ENCODE assay signal across 13 cellular contexts in the genomic region with DNA sequence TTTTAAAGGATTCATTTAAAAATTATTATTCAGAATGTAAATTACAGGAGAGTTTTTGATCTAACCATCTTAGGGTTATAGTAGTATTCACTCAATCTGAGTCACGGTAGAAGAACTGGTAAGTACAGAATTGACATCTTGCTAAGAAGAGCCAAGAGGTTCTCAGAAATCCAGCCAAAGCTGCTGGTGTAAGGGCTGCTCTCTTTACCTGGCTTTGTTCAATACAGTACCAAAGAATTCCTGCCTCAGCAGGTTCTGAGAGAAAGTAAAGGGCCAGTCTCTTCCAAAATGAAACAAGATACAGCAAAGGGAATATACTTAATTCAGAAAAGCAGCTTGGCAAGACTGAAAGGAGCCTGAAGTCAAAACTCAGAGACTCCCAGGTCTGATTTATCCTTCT.
DNase-seq lines count a peak whose midpoint lies in the region; ATAC-seq and TF ChIP-seq lines count a peak whose summit lies in the region.
"Had no signal": no experiment of that assay in that cellular context is flagged by ENCODE, and none has a peak within 500 bp of the region (broad histone marks: within the 10 kb centered on the region; RNA-seq: fewer than 3 reads in every experiment).

No MANE protein-coding gene starts in this region.

- H3K4me3 ChIP-seq in GM23338: no peak overlapping the region

- in situ Hi-C loops in KBM-7 (cut with MboI; ENCODE audit: low pct_unique_long_range_greater_than_20kb, low sequenced_read_pairs): no loop called here

- H3K9me3 Mint-ChIP-seq in GM23338: no peaks in the 10 kb centered on the region
- H3K9me3 Mint-ChIP-seq in activated naive CD8-positive, alpha-beta T cell (ENCODE audit: low read depth): peaks cover 4% of the 10 kb centered on the region
- H3K9me3 Mint-ChIP-seq: neural crest cell had no signal

- H3K79me2 ChIP-seq in GM23338 (replicated peaks; ENCODE audit: insufficient read depth): peaks cover 35% of the 10 kb centered on the region

- H3K27ac ChIP-seq in GM23338 (ENCODE audit: low read depth): no peak overlapping the region
- H3K27ac ChIP-seq: KMS-11 had no signal

- H3K36me3 Mint-ChIP-seq in GM23338 (ENCODE audit: low read depth): no peaks in the 10 kb centered on the region
- H3K36me3 Mint-ChIP-seq in activated naive CD8-positive, alpha-beta T cell: no peaks in the 10 kb centered on the region

- TF ChIP-seq CTCF in GM23338 (conservative IDR thresholded peaks at IDR 0.05; ENCODE audit: low read depth in 2 of 2) (no peak), omental fat pad (IDR thresholded peaks at IDR 0.05) (no peak)

- no peaks in the 10 kb centered on the region; the same call in 1 of the 2 replicates for H3K9me2 ChIP-seq in GM23338 (ENCODE audit: insufficient read depth)

- H3K4me2 ChIP-seq in GM23338: no peak overlapping the region
- H3K4me2 ChIP-seq: KMS-11 had no signal

- H3K27ac Mint-ChIP-seq in GM23338: no peak overlapping the region
- peak overlapping the region; percentile 85 for H3K27ac Mint-ChIP-seq in activated naive CD8-positive, alpha-beta T cell

- DNase-seq in activated CD4-positive, CD25-positive, alpha-beta regulatory T cell treated with anti-CD3 and anti-CD28 coated beads, Interleukin-2, amount 50 U/mL, for 72 hours: no peak
- DNase-seq in GM23338 (ENCODE audit: low spot score) (peak; percentile 30), omental fat pad (ENCODE audit: low spot score) (no peak), KBM-7 (no peak), CD1c-positive myeloid dendritic cell (ENCODE audit: extremely low spot score) (no peak), UCSD-AML1 (lab: John Stamatoyannopoulos, UW; ENCODE audit: unreplicated experiment) (no peak)
- DNase-seq: Calu3, NCI-H2081 treated with DMSO at 0.1 percent for 48 hours, OCI-M1 had no signal

- H3K4me1 ChIP-seq in GM23338 (ENCODE audit: insufficient read depth): peaks cover 32% of the 10 kb centered on the region

- no peak overlapping the region for H2AFZ ChIP-seq in GM23338

- no peaks in the 10 kb centered on the region for H3K36me3 ChIP-seq in GM23338 (ENCODE audit: insufficient read depth)

- ATAC-seq in activated CD4-positive, CD25-positive, alpha-beta regulatory T cell treated with anti-CD3 and anti-CD28 coated beads, Interleukin-2, amount 50 U/mL, for 24 hours: peak; percentile 96 to 97
- ATAC-seq in GM23338: peak; percentile 78
- ATAC-seq in omental fat pad (ENCODE audit: low FRiP score): peak; percentile 73

- H3K27me3 ChIP-seq in GM23338 (ENCODE audit: insufficient read depth): no peaks in the 10 kb centered on the region

- H4K20me1 ChIP-seq in GM23338 (replicated peaks; ENCODE audit: insufficient read depth): no peaks in the 10 kb centered on the region

- H3K27me3 Mint-ChIP-seq in GM23338 (ENCODE audit: insufficient read depth, low read depth, poor library complexity): peaks cover 2% of the 10 kb centered on the region
- H3K27me3 Mint-ChIP-seq in activated naive CD8-positive, alpha-beta T cell: no peaks in the 10 kb centered on the region

- peaks cover 51% of the 10 kb centered on the region for H3K4me1 Mint-ChIP-seq in GM23338
- peaks cover 83% of the 10 kb centered on the region for H3K4me1 Mint-ChIP-seq in activated naive CD8-positive, alpha-beta T cell (ENCODE audit: low read depth)

- no peak overlapping the region for H3K4me3 Mint-ChIP-seq in GM23338
- H3K4me3 Mint-ChIP-seq in activated naive CD8-positive, alpha-beta T cell: peak overlapping the region; percentile 44
- H3K4me3 Mint-ChIP-seq: neural crest cell had no signal

- no peaks in the 10 kb centered on the region for H3F3A ChIP-seq in GM23338 (replicated peaks; ENCODE audit: low read depth)

TF ChIP-seq in GM23338, 12 proteins besides CTCF, POLR2A, EP300 and RAD21 (continues in another document):
- TF ChIP-seq REST (IDR thresholded peaks at IDR 0.05; ENCODE audit: unreplicated experiment) (no peak), EZH2phosphoT487 (IDR thresholded peaks at IDR 0.05; ENCODE audit: unreplicated experiment) (no peak), ZNF114 (CRISPR knock-in tag; IDR thresholded peaks at IDR 0.05) (no peak), NANOG (IDR thresholded peaks at IDR 0.05; ENCODE audit: borderline replicate concordance) (no peak), ZNF331 (CRISPR knock-in tag; IDR thresholded peaks at IDR 0.05; ENCODE audit: low read depth) (no peak), STAT1 (IDR thresholded peaks at IDR 0.05; ENCODE audit: unreplicated experiment) (no peak), EZH2 (IDR thresholded peaks at IDR 0.05; ENCODE audit: low read depth, unreplicated experiment) (no peak), ZNF462 (CRISPR knock-in tag; IDR thresholded peaks at IDR 0.05) (no peak)
